1 cellular context compared by ENCODE assay signal in genomic region chr11:536841-537621, GRCh38.
TF ChIP-seq lines count a peak whose summit lies in the region.

Gene LRRC56, plus strand, starts transcription at chr11:537527. Its CDS starts 3,158 bp downstream, at chr11:540685.

TF ChIP-seq in HepG2, 621 proteins besides CTCF, POLR2A, EP300 and RAD21 (continued from another document and continues in another):
- TF ChIP-seq ZNF337 (CRISPR knock-in tag; IDR thresholded peaks at IDR 0.05; ENCODE audit: borderline replicate concordance, low read depth) (no peak), GRHL1 (CRISPR knock-in tag; conservative IDR thresholded peaks at IDR 0.05) (no peak), ZHX1 (CRISPR knock-in tag; IDR thresholded peaks at IDR 0.05; ENCODE audit: low read depth) (peak; percentile 97), PHF21A (CRISPR knock-in tag; IDR thresholded peaks at IDR 0.05) (0 out of 2 replicates have a peak, but pooled peaks have one; percentile 19), SP140L (CRISPR knock-in tag; IDR thresholded peaks at IDR 0.05; ENCODE audit: borderline replicate concordance) (no peak), KDM5B (CRISPR knock-in tag; IDR thresholded peaks at IDR 0.05; ENCODE audit: borderline replicate concordance) (no peak), NFE2 (CRISPR knock-in tag; IDR thresholded peaks at IDR 0.05) (no peak), FOXO1 (CRISPR knock-in tag; IDR thresholded peaks at IDR 0.05) (0 out of 2 replicates have a peak, but pooled peaks have one; percentile 13), TFAP4 (IDR thresholded peaks at IDR 0.05; ENCODE audit: borderline replicate concordance, low read depth) (peak; percentile 23; the same call in 1 of the 2 replicates), NRL (CRISPR knock-in tag; IDR thresholded peaks at IDR 0.05; ENCODE audit: borderline replicate concordance) (peak; percentile 54; the same call in 1 of the 2 replicates), ARNT (IDR thresholded peaks at IDR 0.05) (no peak), ZNF772 (CRISPR knock-in tag; IDR thresholded peaks at IDR 0.05) (no peak), ZNF589 (CRISPR knock-in tag; conservative IDR thresholded peaks at IDR 0.05) (peak; percentile 71; the same call in 1 of the 2 replicates), ZNF296 (CRISPR knock-in tag; conservative IDR thresholded peaks at IDR 0.05) (no peak), KDM4B (CRISPR knock-in tag; IDR thresholded peaks at IDR 0.05) (no peak), ZFP90 (CRISPR knock-in tag; IDR thresholded peaks at IDR 0.05; ENCODE audit: borderline replicate concordance) (no peak), PAXIP1 (CRISPR knock-in tag; conservative IDR thresholded peaks at IDR 0.05) (0 out of 2 replicates have a peak, but pooled peaks have one; percentile 32), RFX3 (CRISPR knock-in tag; IDR thresholded peaks at IDR 0.05) (peak; percentile 98), ZFP37 (CRISPR knock-in tag; IDR thresholded peaks at IDR 0.05; ENCODE audit: borderline replicate concordance) (no peak), ZSCAN25 (CRISPR knock-in tag; IDR thresholded peaks at IDR 0.05) (no peak), TEAD3 (CRISPR knock-in tag; optimal IDR thresholded peaks at IDR 0.05; ENCODE audit: borderline replicate concordance) (no peak), RERE (CRISPR knock-in tag; IDR thresholded peaks at IDR 0.05; ENCODE audit: low read depth) (no peak), MAZ (IDR thresholded peaks at IDR 0.05; ENCODE audit: borderline replicate concordance, low read depth, low read length) (no peak), MAZ (CRISPR knock-in tag; IDR thresholded peaks at IDR 0.05; ENCODE audit: low read depth) (no peak), ZNF10 (CRISPR knock-in tag; IDR thresholded peaks at IDR 0.05; ENCODE audit: borderline replicate concordance, low read depth) (no peak), ZNF784 (CRISPR knock-in tag; IDR thresholded peaks at IDR 0.05; ENCODE audit: borderline replicate concordance) (no peak), ZNF264 (CRISPR knock-in tag; IDR thresholded peaks at IDR 0.05) (no peak), ZNF775 (CRISPR knock-in tag; IDR thresholded peaks at IDR 0.05; ENCODE audit: borderline replicate concordance) (no peak), ATF1 (CRISPR knock-in tag; IDR thresholded peaks at IDR 0.05) (no peak), ZNF720 (CRISPR knock-in tag; IDR thresholded peaks at IDR 0.05) (no peak), MED8 (CRISPR knock-in tag; IDR thresholded peaks at IDR 0.05; ENCODE audit: insufficient replicate concordance) (no peak), SRF (IDR thresholded peaks at IDR 0.05; ENCODE audit: low read depth, low read length) (no peak), BRD4 (CRISPR knock-in tag; IDR thresholded peaks at IDR 0.05) (no peak), ZBTB26 (CRISPR knock-in tag; IDR thresholded peaks at IDR 0.05; ENCODE audit: borderline replicate concordance) (no peak), ZNF234 (CRISPR knock-in tag; conservative IDR thresholded peaks at IDR 0.05) (no peak), ATF4 (CRISPR knock-in tag; IDR thresholded peaks at IDR 0.05) (no peak), ZKSCAN1 (IDR thresholded peaks at IDR 0.05; ENCODE audit: low read length) (no peak), ZNF687 (CRISPR knock-in tag; IDR thresholded peaks at IDR 0.05) (peak; percentile 38), ERF (CRISPR knock-in tag; IDR thresholded peaks at IDR 0.05) (no peak), SUZ12 (IDR thresholded peaks at IDR 0.05; ENCODE audit: low read depth, low read length) (no peak)
